Comparison of ENCODE assay signal across 20 cellular contexts in the genomic region with DNA sequence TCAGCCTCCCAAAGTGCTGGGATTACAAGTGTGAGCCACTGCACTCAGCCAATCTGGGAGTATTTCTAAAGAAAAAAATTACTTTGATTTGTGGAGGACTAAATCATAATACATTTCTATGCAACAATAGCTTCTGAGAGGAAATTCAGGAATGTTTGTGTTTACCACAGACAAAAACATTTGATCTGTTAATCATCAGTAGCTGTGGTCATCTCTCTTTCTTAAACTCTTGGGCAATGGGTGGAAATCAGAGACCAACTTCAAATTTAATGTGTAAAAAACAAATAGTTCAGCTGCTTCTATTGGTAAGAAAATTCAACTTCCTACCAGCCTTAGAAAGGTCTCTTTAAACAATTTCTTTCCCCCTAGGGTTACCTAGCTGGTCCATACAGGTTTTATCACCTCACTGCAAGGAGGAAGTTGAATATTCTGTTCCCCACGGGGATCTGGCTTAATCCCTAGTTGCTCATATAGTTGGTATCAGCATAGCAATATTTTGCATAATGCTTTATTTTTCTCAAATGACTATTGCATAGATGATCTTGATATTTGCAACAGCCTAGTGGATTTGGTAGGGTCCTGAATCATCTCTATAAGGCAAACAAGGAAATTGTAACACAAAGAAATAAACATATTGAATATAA. TPM values are rescaled to one million over a fixed set of nuclear protein-coding genes. Genes with fewer than 3 reads are reported as not detected.
DNase-seq lines count a peak whose midpoint lies in the region; ATAC-seq and TF ChIP-seq lines count a peak whose summit lies in the region.
"Had no signal": no experiment of that assay in that cellular context is flagged by ENCODE, and none has a peak within 500 bp of the region (broad histone marks: within the 10 kb centered on the region; RNA-seq: fewer than 3 reads in every experiment).

No MANE protein-coding gene starts in this region.

- H3K27me3 Mint-ChIP-seq in endodermal cell (ENCODE audit: insufficient read depth): no peaks in the 10 kb centered on the region

- H3K4me1 Mint-ChIP-seq in endodermal cell: peaks cover 40% of the 10 kb centered on the region
- H3K4me1 Mint-ChIP-seq in stimulated activated effector memory CD8-positive, alpha-beta T cell treated with anti-CD3 and anti-CD28 coated beads, Interleukin-12 subunit alpha, Interleukin-12 subunit beta, amount 100 ng/mL, for 72 hours: peaks cover 18% of the 10 kb centered on the region

- H3K36me3 Mint-ChIP-seq in endodermal cell (ENCODE audit: low read depth): peaks cover 2% of the 10 kb centered on the region
- H3K36me3 Mint-ChIP-seq in stimulated activated effector memory CD8-positive, alpha-beta T cell treated with anti-CD3 and anti-CD28 coated beads, Interleukin-12 subunit alpha, Interleukin-12 subunit beta, amount 100 ng/mL, for 72 hours: peaks cover 7% of the 10 kb centered on the region

- ATAC-seq in HG03520 (IDR thresholded peaks at IDR 0.05; ENCODE audit: unreplicated experiment): no peak
- ATAC-seq in HG03378 (IDR thresholded peaks at IDR 0.05; ENCODE audit: unreplicated experiment): no peak
- no peak for ATAC-seq in stimulated activated effector memory CD8-positive, alpha-beta T cell treated with anti-CD3 and anti-CD28 coated beads, Interleukin-12 subunit alpha, Interleukin-12 subunit beta, amount 100 ng/mL, for 72 hours
- ATAC-seq: K562, Panc1, sciatic nerve, SK-N-SH treated with all-trans-retinoic acid at 6 μM for 48 hours had no signal

- H3F3A ChIP-seq in DOHH2 (ENCODE audit: control insufficient read depth, insufficient read depth): no peaks in the 10 kb centered on the region

- DNase-seq in Karpas-422: peak; percentile 76
- no peak for DNase-seq in endodermal cell
- DNase-seq in kidney glomerular epithelial cell (lab: John Stamatoyannopoulos, UW): peak; percentile 13
- DNase-seq in WERI-Rb-1: no peak
- DNase-seq in stimulated activated effector memory CD8-positive, alpha-beta T cell treated with anti-CD3 and anti-CD28 coated beads, Interleukin-12 subunit alpha, Interleukin-12 subunit beta, amount 100 ng/mL, for 72 hours (ENCODE audit: low spot score in 2 of 2): no peak
- DNase-seq: activated CD4-positive, alpha-beta T cell treated with anti-CD3 and anti-CD28 coated beads for 48 hours; Caco-2; dermis blood vessel endothelial cell; esophagus squamous epithelium; nucleus accumbens; T1000 had no signal

- H3K4me3 ChIP-seq in DOHH2 (ENCODE audit: low read length): no peak overlapping the region
- no peak overlapping the region for H3K4me3 ChIP-seq in Karpas-422 (ENCODE audit: low read length)
- H3K4me3 ChIP-seq in endodermal cell (ENCODE audit: low read length): no peak overlapping the region
- no peak overlapping the region for H3K4me3 ChIP-seq in WERI-Rb-1 (ENCODE audit: low read depth, low read length)
- H3K4me3 ChIP-seq: ascending aorta, esophagus squamous epithelium, K562, suprapubic skin had no signal

- no peak overlapping the region for H3K9ac ChIP-seq in Karpas-422 (ENCODE audit: low read length)
- no peak overlapping the region for H3K9ac ChIP-seq in endodermal cell (ENCODE audit: extremely low read depth, low read length, poor library complexity, severe bottlenecking)

- no peak overlapping the region for H3K4me3 Mint-ChIP-seq in endodermal cell
- H3K4me3 Mint-ChIP-seq in stimulated activated effector memory CD8-positive, alpha-beta T cell treated with anti-CD3 and anti-CD28 coated beads, Interleukin-12 subunit alpha, Interleukin-12 subunit beta, amount 100 ng/mL, for 72 hours: no peak overlapping the region

- H3K4me1 ChIP-seq in DOHH2 (ENCODE audit: control insufficient read depth, low read length) (peaks cover 14% of the 10 kb centered on the region), Karpas-422 (ENCODE audit: low read length) (peaks cover 18% of the 10 kb centered on the region), endodermal cell (ENCODE audit: control insufficient read depth, insufficient read depth, low read length) (peaks cover 17% of the 10 kb centered on the region)
- H3K4me1 ChIP-seq: ascending aorta, suprapubic skin had no signal

- H3K36me3 ChIP-seq in DOHH2 (ENCODE audit: control insufficient read depth, low read length) (no peaks in the 10 kb centered on the region), Karpas-422 (ENCODE audit: insufficient read depth, low read length) (no peaks in the 10 kb centered on the region), endodermal cell (ENCODE audit: control insufficient read depth, insufficient read depth, low read length) (no peaks in the 10 kb centered on the region), WERI-Rb-1 (no peaks in the 10 kb centered on the region)
- H3K36me3 ChIP-seq: esophagus squamous epithelium, suprapubic skin had no signal

- H3K9me3 ChIP-seq in DOHH2 (ENCODE audit: control insufficient read depth, insufficient read depth, low read length) (no peaks in the 10 kb centered on the region), Karpas-422 (ENCODE audit: low read length) (no peaks in the 10 kb centered on the region), endodermal cell (ENCODE audit: control insufficient read depth, low read length) (no peaks in the 10 kb centered on the region), WERI-Rb-1 (ENCODE audit: severe bottlenecking) (no peaks in the 10 kb centered on the region)
- H3K9me3 ChIP-seq: ascending aorta, Caco-2, esophagus squamous epithelium, suprapubic skin had no signal

- H3K9me3 Mint-ChIP-seq in endodermal cell: no peaks in the 10 kb centered on the region
- no peaks in the 10 kb centered on the region for H3K9me3 Mint-ChIP-seq in stimulated activated effector memory CD8-positive, alpha-beta T cell treated with anti-CD3 and anti-CD28 coated beads, Interleukin-12 subunit alpha, Interleukin-12 subunit beta, amount 100 ng/mL, for 72 hours

- TF ChIP-seq CTCF in DOHH2 (IDR thresholded peaks at IDR 0.05; ENCODE audit: low read depth, low read length, poor library complexity, severe bottlenecking) (no peak), endodermal cell (conservative IDR thresholded peaks at IDR 0.05) (no peak), WERI-Rb-1 (IDR thresholded peaks at IDR 0.05; ENCODE audit: low read depth, low read length) (no peak)

- H2AFZ ChIP-seq in Karpas-422 (ENCODE audit: low read length): no peak overlapping the region

- peak overlapping the region; percentile 7; the same call in 1 of the 2 replicates for H3K4me2 ChIP-seq in DOHH2 (ENCODE audit: low read length)
- peak overlapping the region; percentile 52 for H3K4me2 ChIP-seq in Karpas-422 (ENCODE audit: low read depth, low read length, poor library complexity, severe bottlenecking)

- no peaks in the 10 kb centered on the region for H3K27me3 ChIP-seq in DOHH2 (ENCODE audit: control insufficient read depth, low read length)
- H3K27me3 ChIP-seq in Karpas-422 (ENCODE audit: low read length): no peaks in the 10 kb centered on the region
- no peaks in the 10 kb centered on the region for H3K27me3 ChIP-seq in endodermal cell (ENCODE audit: control insufficient read depth, insufficient read depth, low read length, poor library complexity, severe bottlenecking)
- no peaks in the 10 kb centered on the region for H3K27me3 ChIP-seq in WERI-Rb-1 (ENCODE audit: insufficient read depth, low read depth, severe bottlenecking)
- H3K27me3 ChIP-seq: ascending aorta, esophagus squamous epithelium, suprapubic skin had no signal

- H3K9me2 ChIP-seq in DOHH2 (replicated peaks; ENCODE audit: control insufficient read depth, low read length) (no peaks in the 10 kb centered on the region), Karpas-422 (replicated peaks; ENCODE audit: insufficient read depth, low read length) (no peaks in the 10 kb centered on the region)

- peak overlapping the region; percentile 74 for H3K27ac Mint-ChIP-seq in endodermal cell
- H3K27ac Mint-ChIP-seq in stimulated activated effector memory CD8-positive, alpha-beta T cell treated with anti-CD3 and anti-CD28 coated beads, Interleukin-12 subunit alpha, Interleukin-12 subunit beta, amount 100 ng/mL, for 72 hours: no peak overlapping the region

- H4K20me1 ChIP-seq in DOHH2 (ENCODE audit: control insufficient read depth, insufficient read depth, low read depth, low read length) (no peaks in the 10 kb centered on the region), Karpas-422 (ENCODE audit: insufficient read depth, low read depth, low read length) (no peaks in the 10 kb centered on the region)

- H3K27ac ChIP-seq in DOHH2 (ENCODE audit: low read depth, low read length) (no peak overlapping the region), Karpas-422 (ENCODE audit: low read length) (no peak overlapping the region), endodermal cell (ENCODE audit: low read depth, low read length) (no peak overlapping the region), WERI-Rb-1 (no peak overlapping the region)
- H3K27ac ChIP-seq: ascending aorta, esophagus squamous epithelium, suprapubic skin had no signal

- H3K79me2 ChIP-seq in DOHH2 (ENCODE audit: control insufficient read depth, low read length): no peaks in the 10 kb centered on the region
- H3K79me2 ChIP-seq in Karpas-422 (ENCODE audit: low read length): no peaks in the 10 kb centered on the region

- 50% methylated on average over 1 of the region's 1 CpG; no CpG with 5 or more reads in 1 of the 2 experiments for WGBS in endodermal cell (ENCODE audit: insufficient coverage in 1 of 2, insufficient read length in 1 of 2), 2 experiments

RNA-seq across cellular contexts. Expression of a gene that starts 20.3 kb away (rescaled TPM):
- 39.3 and 61.5 TPM in 2 replicates for total RNA-seq in Karpas-422 (2014; rRNA removed; shearing (Covaris generic); ENCODE audit: low replicate concordance)
- 100 to 1,000 TPM; 133 to 157 TPM for total RNA-seq in endodermal cell
- polyA plus RNA-seq in endodermal cell (2013, experiment 1 of 2): 76.2 TPM
- 85.4 TPM for polyA plus RNA-seq in endodermal cell (2013, experiment 2 of 2)

Comparison
In these comparisons a context has a peak if more than half of its experiments do, and no peak if none do; other contexts are left out.
1. DNase-seq: peak in Karpas-422 (single experiment) and kidney glomerular epithelial cell (single experiment); none in endodermal cell (single experiment), WERI-Rb-1 (single experiment) and stimulated activated effector memory CD8-positive, alpha-beta T cell treated with anti-CD3 and anti-CD28 coated beads, Interleukin-12 subunit alpha, Interleukin-12 subunit beta, amount 100 ng/mL, for 72 hours (0 of 2).